In the genomic region with DNA sequence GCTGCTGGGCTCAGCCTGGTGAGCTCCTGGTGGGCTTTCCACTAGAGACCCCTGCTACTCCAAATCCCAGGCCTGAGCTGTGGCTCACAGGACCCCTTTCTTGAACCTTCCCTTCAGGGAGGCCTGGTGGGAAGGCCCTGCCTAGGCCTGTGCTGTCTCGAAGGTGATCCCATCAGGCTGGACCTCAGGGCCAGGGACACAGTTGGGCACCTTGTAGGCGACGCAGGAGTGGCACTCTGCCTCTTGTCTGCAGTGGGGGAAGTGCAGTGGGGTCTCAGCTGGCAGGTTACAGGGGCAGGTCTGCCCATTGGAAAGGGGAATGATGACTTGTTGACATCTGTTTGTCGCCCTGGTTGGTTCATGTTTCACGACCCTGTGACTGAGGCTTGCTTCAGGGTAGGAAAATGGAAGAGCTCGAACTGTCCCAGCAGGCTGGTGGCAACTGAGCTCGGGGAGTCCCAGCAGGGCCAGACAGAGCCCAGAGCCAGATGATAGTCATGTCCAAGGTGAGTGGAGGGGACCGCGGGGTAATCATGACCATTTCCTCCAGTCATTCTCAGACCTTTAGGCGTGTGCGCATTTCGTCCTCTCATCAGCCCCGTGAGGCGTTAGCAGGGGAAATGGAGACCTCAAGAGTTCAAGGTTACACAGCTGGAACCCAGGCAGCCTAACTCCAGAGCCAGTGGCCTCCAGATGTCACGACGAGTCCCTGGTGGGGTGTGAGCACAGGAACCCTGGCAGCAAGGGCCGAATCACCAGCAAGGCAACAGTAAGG, we compare ENCODE assay signal across 1 cellular context.
TF ChIP-seq lines count a peak whose summit lies in the region.

No MANE protein-coding gene starts in this region.

TF ChIP-seq in A549, 52 proteins besides CTCF, POLR2A, EP300 and RAD21:
- TF ChIP-seq TFCP2L1 (CRISPR knock-in tag; IDR thresholded peaks at IDR 0.05) = no peak
